9 cellular contexts compared by ENCODE assay signal in the genomic region with DNA sequence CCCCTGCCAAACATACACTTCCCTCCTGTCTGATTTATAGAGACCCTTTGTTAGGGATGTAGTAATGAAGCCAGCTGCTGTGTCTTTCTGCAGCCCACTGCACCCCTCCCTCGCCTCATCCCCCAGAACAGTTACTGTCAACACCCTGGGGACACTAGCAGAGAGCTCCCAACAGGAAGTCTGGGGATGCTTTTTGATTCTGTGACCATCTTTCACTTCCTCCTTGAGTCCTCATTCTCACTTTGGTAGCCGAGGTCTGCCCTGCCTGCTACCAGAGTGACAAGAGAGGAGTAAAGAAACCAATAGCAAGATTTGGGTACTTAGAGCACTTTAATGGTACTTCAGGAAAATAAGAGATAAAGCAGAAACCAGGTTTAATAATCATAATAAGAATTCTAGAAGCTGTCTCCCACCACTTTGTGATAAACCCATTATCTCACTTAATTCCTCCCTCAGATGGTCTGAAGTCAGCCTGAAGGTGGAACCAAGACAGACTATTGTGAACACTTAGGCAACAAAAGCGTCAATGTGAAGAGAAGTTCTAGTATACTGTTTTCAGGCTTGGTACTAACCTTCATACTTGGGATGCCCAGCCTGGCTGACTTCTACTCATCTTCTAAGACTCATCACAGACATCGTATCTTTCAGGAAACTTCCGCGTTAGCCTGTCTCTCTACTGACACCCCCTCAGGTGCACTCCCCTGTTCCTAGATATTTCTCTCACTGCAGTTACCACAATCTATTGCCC.
DNase-seq lines count a peak whose midpoint lies in the region; ATAC-seq and TF ChIP-seq lines count a peak whose summit lies in the region.
"Had no signal": no experiment of that assay in that cellular context is flagged by ENCODE, and none has a peak within 500 bp of the region (broad histone marks: within the 10 kb centered on the region; RNA-seq: fewer than 3 reads in every experiment).

No MANE protein-coding gene starts in this region.

- ATAC-seq in GM21423 (IDR thresholded peaks at IDR 0.05; ENCODE audit: unreplicated experiment) (peak; percentile 99), HG03469 (IDR thresholded peaks at IDR 0.05; ENCODE audit: unreplicated experiment) (peak; percentile 99)
- ATAC-seq in central memory CD8-positive, alpha-beta T cell (replicated peaks; ENCODE audit: extremely low read depth, poor library complexity, severe bottlenecking): peak; percentile 46

- no peaks in the 10 kb centered on the region for H3K9me3 Mint-ChIP-seq in central memory CD8-positive, alpha-beta T cell
- no peaks in the 10 kb centered on the region for H3K9me3 Mint-ChIP-seq in activated T-cell treated with anti-CD3 and anti-CD28 coated beads, Interleukin-2, amount 50 U/mL, for 24 hours

- no peaks in the 10 kb centered on the region for H3K27me3 Mint-ChIP-seq in central memory CD8-positive, alpha-beta T cell
- no peaks in the 10 kb centered on the region for H3K27me3 Mint-ChIP-seq in activated T-cell treated with anti-CD3 and anti-CD28 coated beads, Interleukin-2, amount 50 U/mL, for 24 hours
- H3K27me3 Mint-ChIP-seq: progenitor cell of endocrine pancreas had no signal

- H3K4me1 Mint-ChIP-seq in central memory CD8-positive, alpha-beta T cell: no peaks in the 10 kb centered on the region
- peaks cover 14% of the 10 kb centered on the region for H3K4me1 Mint-ChIP-seq in activated T-cell treated with anti-CD3 and anti-CD28 coated beads, Interleukin-2, amount 50 U/mL, for 24 hours (ENCODE audit: low read depth)

- H3K36me3 Mint-ChIP-seq in central memory CD8-positive, alpha-beta T cell (ENCODE audit: insufficient read depth): no peaks in the 10 kb centered on the region
- no peaks in the 10 kb centered on the region for H3K36me3 Mint-ChIP-seq in activated T-cell treated with anti-CD3 and anti-CD28 coated beads, Interleukin-2, amount 50 U/mL, for 24 hours (ENCODE audit: low read depth)

- TF ChIP-seq CTCF in GM13977 (IDR thresholded peaks at IDR 0.05; ENCODE audit: extremely low read depth, insufficient read depth, missing control alignments): no peak

- H3K4me3 Mint-ChIP-seq in central memory CD8-positive, alpha-beta T cell: no peak overlapping the region
- H3K4me3 Mint-ChIP-seq in activated T-cell treated with anti-CD3 and anti-CD28 coated beads, Interleukin-2, amount 50 U/mL, for 24 hours: no peak overlapping the region

- DNase-seq in GM13977 (ENCODE audit: low spot score): peak; percentile 39
- no peak for DNase-seq in central memory CD8-positive, alpha-beta T cell (ENCODE audit: low spot score in 2 of 2)
- DNase-seq in activated T-cell treated with anti-CD3 and anti-CD28 coated beads for 4 hours: no peak
- no peak for DNase-seq in activated T-cell treated with anti-CD3 and anti-CD28 coated beads, Interleukin-2, amount 50 U/mL, for 24 hours
- no peak for DNase-seq in DMS153 treated with DMSO at 0.1 percent for 48 hours (lab: John Stamatoyannopoulos, UW; ENCODE audit: unreplicated experiment)
- no peak for DNase-seq in cerebellum (ENCODE audit: low spot score)

- H3K27ac Mint-ChIP-seq in central memory CD8-positive, alpha-beta T cell (ENCODE audit: low read depth): no peak overlapping the region
- no peak overlapping the region for H3K27ac Mint-ChIP-seq in activated T-cell treated with anti-CD3 and anti-CD28 coated beads, Interleukin-2, amount 50 U/mL, for 24 hours
- H3K27ac Mint-ChIP-seq: progenitor cell of endocrine pancreas had no signal

- in situ Hi-C loops in GM13977 (cut with MboI; ENCODE audit: low pct_unique_long_range_greater_than_20kb, low sequenced_read_pairs, unreplicated experiment): no loop called here

Comparison
In these comparisons a context has a peak if more than half of its experiments do, and no peak if none do; other contexts are left out.
1. ATAC-seq: peak in every context shown above with its lines; median percentile 99 in GM21423; 99 in HG03469; 46 in central memory CD8-positive, alpha-beta T cell.